ENCODE assay signal across 8 cellular contexts in genomic region chr5:177516601-177517568, GRCh38.
A peak's percentile ranks its signal among the peaks of the same experiment; 100 is the strongest.
DNase-seq lines count a peak whose midpoint lies in the region; ATAC-seq lines count a peak whose summit lies in the region.

Gene DDX41 (minus strand): TSS chr5:177516961. CDS start chr5:177516945, 16 bp downstream.

- ATAC-seq in GM21526 (IDR thresholded peaks at IDR 0.05; ENCODE audit: low FRiP score, unreplicated experiment): peak; percentile 77

- DNase-seq in DMS114 treated with DMSO at 0.1 percent for 48 hours (lab: John Stamatoyannopoulos, UW; ENCODE audit: unreplicated experiment) (peak; percentile 99), HuH-7.5 (ENCODE audit: low spot score) (peak; percentile 99), OCI-M2 (lab: John Stamatoyannopoulos, UW; ENCODE audit: unreplicated experiment) (peak; percentile 83), activated T-cell treated with anti-CD3 and anti-CD28 coated beads for 4 hours (peak; percentile 89), epidermal melanocyte (ENCODE audit: insufficient read length, low spot score) (peak; percentile 100), middle frontal gyrus (ENCODE audit: extremely low spot score, low spot score) (peak; percentile 98)
- peak; percentile 92 to 94 for DNase-seq in stimulated activated CD8-positive, alpha-beta memory T cell treated with anti-CD3 and anti-CD28 coated beads, Interleukin-2, amount 100 ng/mL, for 48 hours (ENCODE audit: low read depth in 2 of 2)

Comparison
In these comparisons a context has a peak if more than half of its experiments do, and no peak if none do; other contexts are left out.
1. Peak in every context shown above with its lines: DNase-seq and ATAC-seq.